In genomic region chr15:62977952-62978811, GRCh38 we compare ENCODE assay signal across 1 cellular context.
A peak's percentile ranks its signal among the peaks of the same experiment; 100 is the strongest.
TF ChIP-seq lines count a peak whose summit lies in the region.

No MANE protein-coding gene starts in this region.

TF ChIP-seq in IMR-90, 13 proteins besides CTCF, POLR2A, EP300 and RAD21:
- TF ChIP-seq RCOR1 (IDR thresholded peaks at IDR 0.05; ENCODE audit: insufficient replicate concordance, low read length) (peak; percentile 19), FOS (IDR thresholded peaks at IDR 0.05; ENCODE audit: low read depth, low read length) (no peak)
TF ChIP-seq in IMR-90: peak in this region for 1.
